ENCODE assay signal across 2 cellular contexts in the genomic region with DNA sequence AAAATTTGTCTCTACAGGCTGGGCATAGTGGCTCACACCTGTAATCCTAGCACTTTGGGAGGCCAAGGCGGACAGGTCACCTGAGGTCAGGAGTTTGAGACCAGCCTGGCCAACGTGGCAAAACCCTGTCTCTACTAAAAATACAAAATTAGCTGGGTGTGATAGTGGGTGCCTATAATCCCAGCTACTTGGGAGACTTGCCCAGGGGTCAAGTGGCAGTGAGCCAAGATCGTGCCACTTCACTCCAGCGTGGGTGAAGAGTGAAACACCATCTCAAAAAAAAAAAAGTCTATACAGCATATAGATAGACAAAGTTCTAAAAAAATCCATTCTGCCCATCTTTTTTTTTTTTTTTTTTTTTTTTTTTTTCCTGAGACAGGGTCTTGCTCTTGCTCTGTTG. TPM values are rescaled to one million over a fixed set of nuclear protein-coding genes. Genes with fewer than 3 reads are reported as not detected.
"Had no signal": no experiment of that assay in that cellular context is flagged by ENCODE, and none has a peak within 500 bp of the region (broad histone marks: within the 10 kb centered on the region; RNA-seq: fewer than 3 reads in every experiment).

No MANE protein-coding gene starts in this region.

RNA-seq across cellular contexts. Expression of a gene that starts 32.6 kb away (rescaled TPM):
- polyA plus RNA-seq: immature natural killer cell; naive thymus-derived CD4-positive, alpha-beta T cell had no signal
